In genomic region chr12:13205809-13206559, GRCh38 we compare ENCODE assay signal across 1 cellular context.
TF ChIP-seq lines count a peak whose summit lies in the region.

No MANE protein-coding gene starts in this region.

TF ChIP-seq in IMR-90, 13 proteins besides CTCF, POLR2A, EP300 and RAD21 (continued from another document):
- TF ChIP-seq MXI1 (IDR thresholded peaks at IDR 0.05; ENCODE audit: borderline replicate concordance, low read depth, low read length) (no peak), MAFK (IDR thresholded peaks at IDR 0.05; ENCODE audit: low read depth, low read length) (peak; percentile 17; the same call in 1 of the 2 replicates), CEBPB (IDR thresholded peaks at IDR 0.05; ENCODE audit: low read depth, low read length) (no peak), ELK1 (IDR thresholded peaks at IDR 0.05; ENCODE audit: borderline replicate concordance, low read depth, low read length) (no peak), NFE2L2 (IDR thresholded peaks at IDR 0.05; ENCODE audit: low read depth, low read length) (peak; percentile 25; the same call in 1 of the 2 replicates), SMC3 (IDR thresholded peaks at IDR 0.05; ENCODE audit: low read depth, low read length) (no peak)
